8 cellular contexts compared by ENCODE assay signal in genomic region chr11:124875943-124876817, GRCh38.
DNase-seq lines count a peak whose midpoint lies in the region; ATAC-seq and FAIRE-seq lines count a peak whose summit lies in the region.

No MANE protein-coding gene starts in this region.

- FAIRE-seq in GM18507 (lab: Jason Lieb, UNC), result peak; percentile 66

- ATAC-seq in HG03025 (IDR thresholded peaks at IDR 0.05; ENCODE audit: low FRiP score, unreplicated experiment), result peak; percentile 85
- peak; percentile 94 to 95 for ATAC-seq in activated CD4-positive, CD25-positive, alpha-beta regulatory T cell treated with anti-CD3 and anti-CD28 coated beads, Interleukin-2, amount 50 U/mL, for 24 hours

- DNase-seq in 8988T, result peak; percentile 99
- DNase-seq in GM18507 (ENCODE audit: extremely low spot score, insufficient read length, low read depth), result peak; percentile 73
- DNase-seq in NCI-H2227 (lab: John Stamatoyannopoulos, UW; ENCODE audit: unreplicated experiment), result peak; percentile 94
- DNase-seq in cerebellar cortex (ENCODE audit: low spot score), result peak; percentile 85
- peak; percentile 90 for DNase-seq in kidney glomerular epithelial cell (lab: John Stamatoyannopoulos, UW)
- DNase-seq in stimulated activated CD4-positive, alpha-beta T cell treated with anti-CD3 and anti-CD28 coated beads, Interleukin-15, amount 100 ng/mL, for 24 hours, result peak; percentile 86

Comparison
In these comparisons a context has a peak if more than half of its experiments do, and no peak if none do; other contexts are left out.
1. Peak in every context shown above with its lines: DNase-seq and ATAC-seq.